In genomic region chr1:228984646-228985631, GRCh38 we compare ENCODE assay signal across 19 cellular contexts.
DNase-seq lines count a peak whose midpoint lies in the region; ATAC-seq, FAIRE-seq and TF ChIP-seq lines count a peak whose summit lies in the region.
"Had no signal": no experiment of that assay in that cellular context is flagged by ENCODE, and none has a peak within 500 bp of the region (broad histone marks: within the 10 kb centered on the region; RNA-seq: fewer than 3 reads in every experiment).

No MANE protein-coding gene starts in this region.

- H3K36me3 ChIP-seq in HepG2 (replicated peaks in 1 of 2; ENCODE audit: control insufficient read depth in 1 of 2, insufficient read depth in 2 of 2, low read length in 2 of 2), result no peaks in the 10 kb centered on the region
- H3K36me3 ChIP-seq in right lobe of liver, result no peaks in the 10 kb centered on the region
- no peaks in the 10 kb centered on the region for H3K36me3 ChIP-seq in H1 (ENCODE audit: control insufficient read depth in 2 of 4, insufficient read depth in 4 of 4, low read length in 3 of 4)
- H3K36me3 ChIP-seq in neuronal stem cell (replicated peaks in 1 of 2; ENCODE audit: control insufficient read depth in 2 of 2, insufficient read depth in 2 of 2, low read length in 2 of 2), result no peaks in the 10 kb centered on the region
- H3K36me3 ChIP-seq in vagina, result no peaks in the 10 kb centered on the region
- no peaks in the 10 kb centered on the region for H3K36me3 ChIP-seq in heart left ventricle
- H3K36me3 ChIP-seq in right atrium auricular region, result no peaks in the 10 kb centered on the region
- H3K36me3 ChIP-seq: BLaER1, HAP-1 had no signal

- 86% methylated on average over 5 of the region's 7 CpGs for WGBS in HepG2 (ENCODE audit: low lambda C conversion rate)
- 90% methylated on average over 5 of the region's 7 CpGs for WGBS in right lobe of liver (ENCODE audit: insufficient coverage, low coverage, low lambda C conversion rate, missing lambda C conversion rate)
- WGBS in H1 (ENCODE audit: extremely low coverage in 1 of 2, insufficient coverage in 1 of 2, insufficient read length in 1 of 2, insufficient replicate concordance in 2 of 2, low coverage in 1 of 2, low lambda C conversion rate in 2 of 2, missing lambda C conversion rate in 1 of 2), 2 experiments, result 85% methylated on average over 7 of the region's 7 CpGs; no CpG with 5 or more reads in 1 of the 2 experiments
- no CpG with 5 or more reads among the region's 7 CpGs for WGBS in neuronal stem cell (ENCODE audit: extremely low coverage in 2 of 2, insufficient read length in 2 of 2, insufficient replicate concordance in 1 of 2), 2 donors
- 84 to 94% (median 91%) methylated on average over 7 of the region's 7 CpGs for WGBS in heart left ventricle, 4 donors

- H3K4me3 ChIP-seq in HepG2 (replicated peaks in 1 of 3; ENCODE audit: insufficient read depth in 1 of 3, low read depth in 2 of 3, low read length in 3 of 3), result no peak overlapping the region
- H3K4me3 ChIP-seq in right lobe of liver, result no peak overlapping the region
- no peak overlapping the region for H3K4me3 ChIP-seq in H1 (ENCODE audit: extremely low read depth in 1 of 4, insufficient read depth in 2 of 4, low read depth in 3 of 4, low read length in 4 of 4)
- peak overlapping the region in 1 of 2 donors; percentile 16 for H3K4me3 ChIP-seq in neuronal stem cell (ENCODE audit: low read length in 2 of 2)
- H3K4me3 ChIP-seq in vagina, result no peak overlapping the region
- H3K4me3 ChIP-seq in heart left ventricle, result no peak overlapping the region
- H3K4me3 ChIP-seq in right atrium auricular region, result no peak overlapping the region
- H3K4me3 ChIP-seq: BLaER1, GM12878, GM23338, HAP-1 had no signal

- CTCF ChIA-PET in HepG2 (lab: Yijun Ruan, JAX; ENCODE audit: low intra/inter-chr PET ratio, low total read pairs), result no interaction called here
- CTCF ChIA-PET in H1 (lab: Charles Lee; ENCODE audit: partially characterized antibody), result interaction anchor here (0.7 kb wide), 1 partner anchor 290 kb away, joined by 3 read pairs; no protein-coding TSS in a partner anchor

- H3K56ac ChIP-seq in H1 (replicated peaks; ENCODE audit: insufficient read length, low read depth, low read length), result no peak overlapping the region

- TF ChIP-seq POLR2A in HepG2 (IDR thresholded peaks at IDR 0.05; ENCODE audit: insufficient read depth in 1 of 2, low read depth in 2 of 2, low read length in 2 of 2), result no peak
- TF ChIP-seq POLR2A in right lobe of liver (IDR thresholded peaks at IDR 0.05), result no peak
- TF ChIP-seq POLR2A in H1 (IDR thresholded peaks at IDR 0.05; ENCODE audit: control extremely low read depth in 1 of 2, low read depth in 2 of 2, low read length in 2 of 2), result no peak
- TF ChIP-seq POLR2A in vagina (IDR thresholded peaks at IDR 0.05), result no peak
- TF ChIP-seq POLR2A in heart left ventricle (IDR thresholded peaks at IDR 0.05), result no peak

- H3K23ac ChIP-seq in H1 (ENCODE audit: insufficient read length) (no peak overlapping the region), neuronal stem cell (ENCODE audit: low read depth, low read length, poor library complexity) (peak overlapping the region; percentile 17)

- H3K4me1 ChIP-seq in HepG2 (ENCODE audit: insufficient read depth, low read length) (peaks cover 45% of the 10 kb centered on the region), right lobe of liver (peaks cover 0 to 18% (median 8%) of the 10 kb centered on the region in 4 donors), H1 (replicated peaks in 1 of 4; ENCODE audit: control insufficient read depth in 3 of 4, insufficient read depth in 4 of 4, low read length in 3 of 4) (peaks cover 0 to 6% (median 2%) of the 10 kb centered on the region in 4 experiments; a peak in 5 of 7 replicates), neuronal stem cell (ENCODE audit: control insufficient read depth in 2 of 2, insufficient read depth in 1 of 2, low read depth in 1 of 2, low read length in 2 of 2) (peaks cover 0 to 16% of the 10 kb centered on the region in 2 donors), vagina (peaks cover 11% of the 10 kb centered on the region), heart left ventricle (peaks cover 0 to 28% (median 13%) of the 10 kb centered on the region in 12 donors), right atrium auricular region (peaks cover 0 to 13% of the 10 kb centered on the region in 2 donors)

- H2AK5ac ChIP-seq in H1 (ENCODE audit: low read depth, low read length) (no peak overlapping the region), neuronal stem cell (ENCODE audit: low read depth, low read length) (peak overlapping the region; percentile 78)

- H4K91ac ChIP-seq in H1 (replicated peaks; ENCODE audit: insufficient read length, low read length), result no peak overlapping the region
- no peak overlapping the region for H4K91ac ChIP-seq in neuronal stem cell (ENCODE audit: low read depth, low read length, poor library complexity)

- POLR2A ChIA-PET in HepG2 (lab: Yijun Ruan, JAX) (interaction anchor here (1.3 kb wide), 1 partner anchor 147 kb away, joined by 3 read pairs; no protein-coding TSS in a partner anchor), H1 (lab: Charles Lee; ENCODE audit: partially characterized antibody) (no interaction called here)

- no peak overlapping the region for H2BK120ac ChIP-seq in H1 (replicated peaks; ENCODE audit: low read depth, low read length)
- peak overlapping the region; percentile 47 for H2BK120ac ChIP-seq in neuronal stem cell (ENCODE audit: low read depth, low read length)

- H3K23me2 ChIP-seq in H1 (ENCODE audit: low read depth, low read length), result no peaks in the 10 kb centered on the region

- H3K14ac ChIP-seq in H1 (ENCODE audit: insufficient read length) (no peak overlapping the region), neuronal stem cell (ENCODE audit: low read length) (no peak overlapping the region)

- TF ChIP-seq EP300 in HepG2 (IDR thresholded peaks at IDR 0.05; ENCODE audit: low read depth in 2 of 2, low read length in 2 of 2) (no peak), HepG2 (CRISPR knock-in tag; IDR thresholded peaks at IDR 0.05; ENCODE audit: borderline replicate concordance) (no peak), H1 (IDR thresholded peaks at IDR 0.05; ENCODE audit: borderline replicate concordance in 1 of 2, low read depth in 2 of 2, low read length in 2 of 2) (no peak)

- in situ Hi-C loops in HepG2 (cut with HindIII; ENCODE audit: extremely low pct_ligation_motif_present, low pct_unique_long_range_greater_than_20kb), result no loop called here

- H2BK5ac ChIP-seq in H1 (ENCODE audit: low read depth, low read length), result no peak overlapping the region
- peak overlapping the region; percentile 44 for H2BK5ac ChIP-seq in neuronal stem cell (ENCODE audit: low read length)

- H2BK15ac ChIP-seq in H1 (ENCODE audit: low read length), result 0 out of 2 replicates have a peak overlapping the region, but pooled peaks have one; percentile 33
- H2BK15ac ChIP-seq in neuronal stem cell (ENCODE audit: low read length), result peak overlapping the region; percentile 49

- TF ChIP-seq RAD21 in HepG2 (CRISPR knock-in tag; IDR thresholded peaks at IDR 0.05), result no peak
- TF ChIP-seq RAD21 in H1 (IDR thresholded peaks at IDR 0.05 in 1 of 2, conservative IDR thresholded peaks at IDR 0.05 in 1 of 2; ENCODE audit: low read depth in 2 of 2, low read length in 2 of 2), result no peak

- intact Hi-C loops in HepG2 (cut with micrococcal nuclease; ENCODE audit: unreplicated experiment) (no loop called here), right lobe of liver (cut with DNase I) (no loop called here), vagina (cut with DNase I) (no loop called here), heart left ventricle (cut with DNase I) (no loop called here)

- H3K4ac ChIP-seq in H1 (replicated peaks; ENCODE audit: insufficient read length, low read depth, low read length) (no peak overlapping the region), neuronal stem cell (ENCODE audit: low read length) (peak overlapping the region; percentile 54)

- no peak overlapping the region for H3K18ac ChIP-seq in H1 (ENCODE audit: extremely low read depth, low read length)
- H3K18ac ChIP-seq in neuronal stem cell (ENCODE audit: low read length), result peak overlapping the region; percentile 13

- H4K5ac ChIP-seq in H1 (ENCODE audit: insufficient read length, low read depth, low read length), result no peak overlapping the region

- no peak overlapping the region for H2BK20ac ChIP-seq in H1 (ENCODE audit: low read length)

- BruUV-seq in HepG2 (replicated peaks; lab: Mats Ljungman, UMichigan), result no TSS peak

- H4K8ac ChIP-seq in H1 (ENCODE audit: extremely low read depth, insufficient read depth, low read length), result no peak overlapping the region
- H4K8ac ChIP-seq in neuronal stem cell (ENCODE audit: low read depth, low read length), result no peak overlapping the region

- H3K9me3 ChIP-seq in HepG2 (ENCODE audit: low read length), result no peaks in the 10 kb centered on the region
- no peaks in the 10 kb centered on the region for H3K9me3 ChIP-seq in right lobe of liver
- H3K9me3 ChIP-seq in H1 (ENCODE audit: insufficient read depth in 2 of 2, low read depth in 1 of 2, low read length in 1 of 2), result no peaks in the 10 kb centered on the region
- no peaks in the 10 kb centered on the region for H3K9me3 ChIP-seq in neuronal stem cell (replicated peaks in 1 of 2; ENCODE audit: control insufficient read depth in 2 of 2, insufficient read depth in 1 of 2, low read depth in 1 of 2, low read length in 2 of 2)
- H3K9me3 ChIP-seq in vagina, result no peaks in the 10 kb centered on the region
- no peaks in the 10 kb centered on the region for H3K9me3 ChIP-seq in heart left ventricle
- H3K9me3 ChIP-seq in right atrium auricular region, result no peaks in the 10 kb centered on the region
- H3K9me3 ChIP-seq: BLaER1, HAP-1 had no signal

- H2AFZ ChIP-seq in HepG2 (ENCODE audit: low read length) (no peak overlapping the region), H1 (ENCODE audit: low read length) (no peak overlapping the region), neuronal stem cell (ENCODE audit: low read length) (no peak overlapping the region)
- H2AFZ ChIP-seq: GM23338 had no signal

- no peak overlapping the region for H3K27ac ChIP-seq in HepG2 (ENCODE audit: extremely low read length, insufficient read depth, low read length)
- H3K27ac ChIP-seq in right lobe of liver, result no peak overlapping the region
- no peak overlapping the region for H3K27ac ChIP-seq in H1 (ENCODE audit: low read depth, low read length)
- no peak overlapping the region for H3K27ac ChIP-seq in neuronal stem cell (replicated peaks; ENCODE audit: low read length)
- H3K27ac ChIP-seq in vagina, result no peak overlapping the region
- H3K27ac ChIP-seq in heart left ventricle, result no peak overlapping the region
- H3K27ac ChIP-seq in right atrium auricular region, result no peak overlapping the region
- H3K27ac ChIP-seq: BLaER1 had no signal

- ATAC-seq in HepG2, result no peak
- no peak for ATAC-seq in right lobe of liver
- ATAC-seq in heart left ventricle, result no peak
- ATAC-seq: GM12878 had no signal

- FAIRE-seq in HepG2 (lab: Jason Lieb, UNC) (no peak), H1 (lab: Jason Lieb, UNC) (no peak)
- FAIRE-seq: GM12878, HTR-8/SVneo had no signal

- TF ChIP-seq CTCF in HepG2 (CRISPR knock-in tag; IDR thresholded peaks at IDR 0.05) (no peak), right lobe of liver (IDR thresholded peaks at IDR 0.05) (no peak), H1 (IDR thresholded peaks at IDR 0.05; ENCODE audit: control extremely low read depth in 1 of 3, insufficient read depth in 1 of 3, low read depth in 1 of 3, low read length in 3 of 3) (no peak), vagina (IDR thresholded peaks at IDR 0.05) (no peak), heart left ventricle (IDR thresholded peaks at IDR 0.05) (no peak), right atrium auricular region (IDR thresholded peaks at IDR 0.05) (no peak)

- H3K9ac ChIP-seq in HepG2 (ENCODE audit: insufficient read depth, low read depth, low read length), result no peak overlapping the region
- H3K9ac ChIP-seq in H1 (replicated peaks in 1 of 4; ENCODE audit: extremely low read depth in 1 of 4, low read depth in 3 of 4, low read length in 3 of 4), result no peak overlapping the region
- H3K9ac ChIP-seq in neuronal stem cell (ENCODE audit: low read depth, low read length, poor library complexity), result peak overlapping the region; percentile 21
- H3K9ac ChIP-seq: BLaER1 had no signal

- H3K79me1 ChIP-seq in H1 (ENCODE audit: low read depth, low read length) (no peaks in the 10 kb centered on the region), neuronal stem cell (ENCODE audit: low read depth, low read length) (no peaks in the 10 kb centered on the region)

- H3K4me2 ChIP-seq in HepG2 (ENCODE audit: low read depth, low read length) (no peak overlapping the region), H1 (ENCODE audit: insufficient read depth in 1 of 2, low read depth in 2 of 2, low read length in 2 of 2) (no peak overlapping the region), neuronal stem cell (ENCODE audit: insufficient read depth, low read length, poor library complexity, severe bottlenecking) (no peak overlapping the region)
- H3K4me2 ChIP-seq: BLaER1, GM23338 had no signal

- DNase-seq in HepG2 (ENCODE audit: low spot score), result no peak
- DNase-seq in right lobe of liver, result no peak
- no peak for DNase-seq in H1 (ENCODE audit: low read depth in 1 of 2, low spot score in 2 of 2)
- no peak for DNase-seq in neuronal stem cell (ENCODE audit: low spot score)
- DNase-seq in vagina (ENCODE audit: extremely low spot score in 2 of 2), result peak; percentile 78 to 85
- DNase-seq in heart left ventricle, result no peak
- no peak for DNase-seq in right atrium auricular region (ENCODE audit: low spot score)
- no peak for DNase-seq in GDM1 (lab: John Stamatoyannopoulos, UW)
- DNase-seq: 8988T; AML-193; Calu3; CD4-positive, CD25-positive, alpha-beta regulatory T cell; DMS 273 treated with DMSO at 0.1 percent for 48 hours; HFFc6 had no signal

- H3K27me3 ChIP-seq in HepG2 (ENCODE audit: control insufficient read depth in 1 of 2, insufficient read depth in 2 of 2, low read length in 2 of 2) (no peaks in the 10 kb centered on the region), right lobe of liver (no peaks in the 10 kb centered on the region), H1 (replicated peaks in 1 of 4; ENCODE audit: control insufficient read depth in 3 of 4, extremely low read depth in 1 of 4, insufficient read depth in 3 of 4, low read length in 3 of 4) (no peaks in the 10 kb centered on the region), neuronal stem cell (ENCODE audit: control insufficient read depth in 3 of 3, insufficient read depth in 3 of 3, low read depth in 1 of 3, low read length in 3 of 3) (no peaks in the 10 kb centered on the region), vagina (no peaks in the 10 kb centered on the region), heart left ventricle (no peaks in the 10 kb centered on the region), right atrium auricular region (no peaks in the 10 kb centered on the region)
- H3K27me3 ChIP-seq: BLaER1 had no signal

- H2BK12ac ChIP-seq in H1 (ENCODE audit: low read depth, low read length) (no peak overlapping the region; the same call in 1 of the 2 replicates), neuronal stem cell (ENCODE audit: low read length) (peak overlapping the region; percentile 16)

- H4K20me1 ChIP-seq in HepG2 (ENCODE audit: insufficient read depth, low read length) (no peaks in the 10 kb centered on the region), H1 (replicated peaks in 1 of 2; ENCODE audit: control insufficient read depth in 1 of 2, insufficient read depth in 2 of 2, low read length in 2 of 2) (no peaks in the 10 kb centered on the region)
- H4K20me1 ChIP-seq: BLaER1 had no signal

- H3K79me2 ChIP-seq in HepG2 (ENCODE audit: insufficient read depth, low read length) (no peaks in the 10 kb centered on the region), H1 (ENCODE audit: control insufficient read depth in 1 of 2, insufficient read depth in 2 of 2, low read length in 2 of 2) (no peaks in the 10 kb centered on the region)

Comparison
In these comparisons a context has a peak if more than half of its experiments do, and no peak if none do; other contexts are left out.
1. DNase-seq: peak in vagina (2 of 2); none in HepG2 (single experiment), right lobe of liver (0 of 3), H1 (0 of 2), neuronal stem cell (single experiment), heart left ventricle (0 of 5), right atrium auricular region (single experiment) and GDM1 (single experiment).